Comparison of ENCODE assay signal across 1 cellular context in the genomic region with DNA sequence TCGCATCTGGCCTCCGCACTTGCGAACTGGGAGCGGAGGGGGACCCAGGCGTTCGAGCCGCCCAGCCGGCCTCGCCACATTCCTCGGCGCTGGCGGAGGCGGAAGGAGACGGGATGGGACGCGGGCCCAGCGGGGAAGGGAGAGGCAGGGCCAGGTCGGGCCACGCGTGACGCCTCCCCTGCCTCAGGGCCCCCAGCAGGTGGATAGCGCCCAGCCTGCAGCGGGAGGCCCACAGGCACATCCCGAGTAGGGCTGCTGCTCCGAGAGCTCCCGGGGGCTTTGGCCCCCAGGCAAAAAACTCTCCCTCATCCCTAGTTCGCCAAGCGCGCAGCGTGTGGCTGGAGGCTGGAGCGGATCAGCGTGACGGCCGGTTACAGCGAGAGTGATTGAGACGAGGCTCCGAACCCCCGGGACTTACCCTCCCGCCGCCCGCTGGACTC.
TF ChIP-seq lines count a peak whose summit lies in the region.

No MANE protein-coding gene starts in this region.

TF ChIP-seq in K562, 482 proteins besides CTCF, POLR2A, EP300 and RAD21 (continued from another document):
- TF ChIP-seq, protein P1, sequence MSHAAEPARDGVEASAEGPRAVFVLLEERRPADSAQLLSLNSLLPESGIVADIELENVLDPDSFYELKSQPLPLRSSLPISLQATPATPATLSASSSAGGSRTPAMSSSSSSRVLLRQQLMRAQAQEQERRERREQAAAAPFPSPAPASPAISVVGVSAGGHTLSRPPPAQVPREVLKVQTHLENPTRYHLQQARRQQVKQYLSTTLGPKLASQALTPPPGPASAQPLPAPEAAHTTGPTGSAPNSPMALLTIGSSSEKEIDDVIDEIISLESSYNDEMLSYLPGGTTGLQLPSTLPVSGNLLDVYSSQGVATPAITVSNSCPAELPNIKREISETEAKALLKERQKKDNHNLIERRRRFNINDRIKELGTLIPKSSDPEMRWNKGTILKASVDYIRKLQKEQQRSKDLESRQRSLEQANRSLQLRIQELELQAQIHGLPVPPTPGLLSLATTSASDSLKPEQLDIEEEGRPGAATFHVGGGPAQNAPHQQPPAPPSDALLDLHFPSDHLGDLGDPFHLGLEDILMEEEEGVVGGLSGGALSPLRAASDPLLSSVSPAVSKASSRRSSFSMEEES (CRISPR knock-in tag; IDR thresholded peaks at IDR 0.05): no peak
- TF ChIP-seq U2AF1 (optimal IDR thresholded peaks at IDR 0.05; ENCODE audit: low read depth, low read length): no peak
- no peak for TF ChIP-seq GABPB2 (CRISPR knock-in tag; conservative IDR thresholded peaks at IDR 0.05)
- TF ChIP-seq, protein P2, sequence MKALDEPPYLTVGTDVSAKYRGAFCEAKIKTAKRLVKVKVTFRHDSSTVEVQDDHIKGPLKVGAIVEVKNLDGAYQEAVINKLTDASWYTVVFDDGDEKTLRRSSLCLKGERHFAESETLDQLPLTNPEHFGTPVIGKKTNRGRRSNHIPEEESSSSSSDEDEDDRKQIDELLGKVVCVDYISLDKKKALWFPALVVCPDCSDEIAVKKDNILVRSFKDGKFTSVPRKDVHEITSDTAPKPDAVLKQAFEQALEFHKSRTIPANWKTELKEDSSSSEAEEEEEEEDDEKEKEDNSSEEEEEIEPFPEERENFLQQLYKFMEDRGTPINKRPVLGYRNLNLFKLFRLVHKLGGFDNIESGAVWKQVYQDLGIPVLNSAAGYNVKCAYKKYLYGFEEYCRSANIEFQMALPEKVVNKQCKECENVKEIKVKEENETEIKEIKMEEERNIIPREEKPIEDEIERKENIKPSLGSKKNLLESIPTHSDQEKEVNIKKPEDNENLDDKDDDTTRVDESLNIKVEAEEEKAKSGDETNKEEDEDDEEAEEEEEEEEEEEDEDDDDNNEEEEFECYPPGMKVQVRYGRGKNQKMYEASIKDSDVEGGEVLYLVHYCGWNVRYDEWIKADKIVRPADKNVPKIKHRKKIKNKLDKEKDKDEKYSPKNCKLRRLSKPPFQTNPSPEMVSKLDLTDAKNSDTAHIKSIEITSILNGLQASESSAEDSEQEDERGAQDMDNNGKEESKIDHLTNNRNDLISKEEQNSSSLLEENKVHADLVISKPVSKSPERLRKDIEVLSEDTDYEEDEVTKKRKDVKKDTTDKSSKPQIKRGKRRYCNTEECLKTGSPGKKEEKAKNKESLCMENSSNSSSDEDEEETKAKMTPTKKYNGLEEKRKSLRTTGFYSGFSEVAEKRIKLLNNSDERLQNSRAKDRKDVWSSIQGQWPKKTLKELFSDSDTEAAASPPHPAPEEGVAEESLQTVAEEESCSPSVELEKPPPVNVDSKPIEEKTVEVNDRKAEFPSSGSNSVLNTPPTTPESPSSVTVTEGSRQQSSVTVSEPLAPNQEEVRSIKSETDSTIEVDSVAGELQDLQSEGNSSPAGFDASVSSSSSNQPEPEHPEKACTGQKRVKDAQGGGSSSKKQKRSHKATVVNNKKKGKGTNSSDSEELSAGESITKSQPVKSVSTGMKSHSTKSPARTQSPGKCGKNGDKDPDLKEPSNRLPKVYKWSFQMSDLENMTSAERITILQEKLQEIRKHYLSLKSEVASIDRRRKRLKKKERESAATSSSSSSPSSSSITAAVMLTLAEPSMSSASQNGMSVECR (CRISPR knock-in tag; IDR thresholded peaks at IDR 0.05): peak; percentile 82; the same call in 1 of the 2 replicates
- TF ChIP-seq PTBP1 (IDR thresholded peaks at IDR 0.05; ENCODE audit: low read depth, low read length): 0 out of 2 replicates have a peak, but pooled peaks have one; percentile 12
- TF ChIP-seq ZEB2 (IDR thresholded peaks at IDR 0.05): no peak
- TF ChIP-seq, protein P3, sequence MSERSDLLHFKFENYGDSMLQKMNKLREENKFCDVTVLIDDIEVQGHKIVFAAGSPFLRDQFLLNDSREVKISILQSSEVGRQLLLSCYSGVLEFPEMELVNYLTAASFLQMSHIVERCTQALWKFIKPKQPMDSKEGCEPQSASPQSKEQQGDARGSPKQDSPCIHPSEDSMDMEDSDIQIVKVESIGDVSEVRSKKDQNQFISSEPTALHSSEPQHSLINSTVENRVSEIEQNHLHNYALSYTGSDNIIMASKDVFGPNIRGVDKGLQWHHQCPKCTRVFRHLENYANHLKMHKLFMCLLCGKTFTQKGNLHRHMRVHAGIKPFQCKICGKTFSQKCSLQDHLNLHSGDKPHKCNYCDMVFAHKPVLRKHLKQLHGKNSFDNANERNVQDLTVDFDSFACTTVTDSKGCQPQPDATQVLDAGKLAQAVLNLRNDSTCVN (CRISPR knock-in tag; IDR thresholded peaks at IDR 0.05): no peak
- TF ChIP-seq, protein P4, sequence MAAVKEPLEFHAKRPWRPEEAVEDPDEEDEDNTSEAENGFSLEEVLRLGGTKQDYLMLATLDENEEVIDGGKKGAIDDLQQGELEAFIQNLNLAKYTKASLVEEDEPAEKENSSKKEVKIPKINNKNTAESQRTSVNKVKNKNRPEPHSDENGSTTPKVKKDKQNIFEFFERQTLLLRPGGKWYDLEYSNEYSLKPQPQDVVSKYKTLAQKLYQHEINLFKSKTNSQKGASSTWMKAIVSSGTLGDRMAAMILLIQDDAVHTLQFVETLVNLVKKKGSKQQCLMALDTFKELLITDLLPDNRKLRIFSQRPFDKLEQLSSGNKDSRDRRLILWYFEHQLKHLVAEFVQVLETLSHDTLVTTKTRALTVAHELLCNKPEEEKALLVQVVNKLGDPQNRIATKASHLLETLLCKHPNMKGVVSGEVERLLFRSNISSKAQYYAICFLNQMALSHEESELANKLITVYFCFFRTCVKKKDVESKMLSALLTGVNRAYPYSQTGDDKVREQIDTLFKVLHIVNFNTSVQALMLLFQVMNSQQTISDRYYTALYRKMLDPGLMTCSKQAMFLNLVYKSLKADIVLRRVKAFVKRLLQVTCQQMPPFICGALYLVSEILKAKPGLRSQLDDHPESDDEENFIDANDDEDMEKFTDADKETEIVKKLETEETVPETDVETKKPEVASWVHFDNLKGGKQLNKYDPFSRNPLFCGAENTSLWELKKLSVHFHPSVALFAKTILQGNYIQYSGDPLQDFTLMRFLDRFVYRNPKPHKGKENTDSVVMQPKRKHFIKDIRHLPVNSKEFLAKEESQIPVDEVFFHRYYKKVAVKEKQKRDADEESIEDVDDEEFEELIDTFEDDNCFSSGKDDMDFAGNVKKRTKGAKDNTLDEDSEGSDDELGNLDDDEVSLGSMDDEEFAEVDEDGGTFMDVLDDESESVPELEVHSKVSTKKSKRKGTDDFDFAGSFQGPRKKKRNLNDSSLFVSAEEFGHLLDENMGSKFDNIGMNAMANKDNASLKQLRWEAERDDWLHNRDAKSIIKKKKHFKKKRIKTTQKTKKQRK (IDR thresholded peaks at IDR 0.05; ENCODE audit: borderline replicate concordance, low read depth, low read length): no peak
- TF ChIP-seq ZBTB8A (IDR thresholded peaks at IDR 0.05; ENCODE audit: partially characterized antibody): no peak
- TF ChIP-seq GATAD2A (IDR thresholded peaks at IDR 0.05): peak; percentile 96
- TF ChIP-seq SPI1 (IDR thresholded peaks at IDR 0.05; ENCODE audit: borderline replicate concordance, low read depth, low read length): no peak
- peak; percentile 13 for TF ChIP-seq POLR2G (IDR thresholded peaks at IDR 0.05; ENCODE audit: low read depth, low read length)
- TF ChIP-seq KDM5B (IDR thresholded peaks at IDR 0.05; ENCODE audit: insufficient replicate concordance, low read depth, low read length): peak; percentile 43
- TF ChIP-seq CBFB (CRISPR knock-in tag; IDR thresholded peaks at IDR 0.05): peak; percentile 16; the same call in 1 of the 2 replicates
- TF ChIP-seq, protein P5, sequence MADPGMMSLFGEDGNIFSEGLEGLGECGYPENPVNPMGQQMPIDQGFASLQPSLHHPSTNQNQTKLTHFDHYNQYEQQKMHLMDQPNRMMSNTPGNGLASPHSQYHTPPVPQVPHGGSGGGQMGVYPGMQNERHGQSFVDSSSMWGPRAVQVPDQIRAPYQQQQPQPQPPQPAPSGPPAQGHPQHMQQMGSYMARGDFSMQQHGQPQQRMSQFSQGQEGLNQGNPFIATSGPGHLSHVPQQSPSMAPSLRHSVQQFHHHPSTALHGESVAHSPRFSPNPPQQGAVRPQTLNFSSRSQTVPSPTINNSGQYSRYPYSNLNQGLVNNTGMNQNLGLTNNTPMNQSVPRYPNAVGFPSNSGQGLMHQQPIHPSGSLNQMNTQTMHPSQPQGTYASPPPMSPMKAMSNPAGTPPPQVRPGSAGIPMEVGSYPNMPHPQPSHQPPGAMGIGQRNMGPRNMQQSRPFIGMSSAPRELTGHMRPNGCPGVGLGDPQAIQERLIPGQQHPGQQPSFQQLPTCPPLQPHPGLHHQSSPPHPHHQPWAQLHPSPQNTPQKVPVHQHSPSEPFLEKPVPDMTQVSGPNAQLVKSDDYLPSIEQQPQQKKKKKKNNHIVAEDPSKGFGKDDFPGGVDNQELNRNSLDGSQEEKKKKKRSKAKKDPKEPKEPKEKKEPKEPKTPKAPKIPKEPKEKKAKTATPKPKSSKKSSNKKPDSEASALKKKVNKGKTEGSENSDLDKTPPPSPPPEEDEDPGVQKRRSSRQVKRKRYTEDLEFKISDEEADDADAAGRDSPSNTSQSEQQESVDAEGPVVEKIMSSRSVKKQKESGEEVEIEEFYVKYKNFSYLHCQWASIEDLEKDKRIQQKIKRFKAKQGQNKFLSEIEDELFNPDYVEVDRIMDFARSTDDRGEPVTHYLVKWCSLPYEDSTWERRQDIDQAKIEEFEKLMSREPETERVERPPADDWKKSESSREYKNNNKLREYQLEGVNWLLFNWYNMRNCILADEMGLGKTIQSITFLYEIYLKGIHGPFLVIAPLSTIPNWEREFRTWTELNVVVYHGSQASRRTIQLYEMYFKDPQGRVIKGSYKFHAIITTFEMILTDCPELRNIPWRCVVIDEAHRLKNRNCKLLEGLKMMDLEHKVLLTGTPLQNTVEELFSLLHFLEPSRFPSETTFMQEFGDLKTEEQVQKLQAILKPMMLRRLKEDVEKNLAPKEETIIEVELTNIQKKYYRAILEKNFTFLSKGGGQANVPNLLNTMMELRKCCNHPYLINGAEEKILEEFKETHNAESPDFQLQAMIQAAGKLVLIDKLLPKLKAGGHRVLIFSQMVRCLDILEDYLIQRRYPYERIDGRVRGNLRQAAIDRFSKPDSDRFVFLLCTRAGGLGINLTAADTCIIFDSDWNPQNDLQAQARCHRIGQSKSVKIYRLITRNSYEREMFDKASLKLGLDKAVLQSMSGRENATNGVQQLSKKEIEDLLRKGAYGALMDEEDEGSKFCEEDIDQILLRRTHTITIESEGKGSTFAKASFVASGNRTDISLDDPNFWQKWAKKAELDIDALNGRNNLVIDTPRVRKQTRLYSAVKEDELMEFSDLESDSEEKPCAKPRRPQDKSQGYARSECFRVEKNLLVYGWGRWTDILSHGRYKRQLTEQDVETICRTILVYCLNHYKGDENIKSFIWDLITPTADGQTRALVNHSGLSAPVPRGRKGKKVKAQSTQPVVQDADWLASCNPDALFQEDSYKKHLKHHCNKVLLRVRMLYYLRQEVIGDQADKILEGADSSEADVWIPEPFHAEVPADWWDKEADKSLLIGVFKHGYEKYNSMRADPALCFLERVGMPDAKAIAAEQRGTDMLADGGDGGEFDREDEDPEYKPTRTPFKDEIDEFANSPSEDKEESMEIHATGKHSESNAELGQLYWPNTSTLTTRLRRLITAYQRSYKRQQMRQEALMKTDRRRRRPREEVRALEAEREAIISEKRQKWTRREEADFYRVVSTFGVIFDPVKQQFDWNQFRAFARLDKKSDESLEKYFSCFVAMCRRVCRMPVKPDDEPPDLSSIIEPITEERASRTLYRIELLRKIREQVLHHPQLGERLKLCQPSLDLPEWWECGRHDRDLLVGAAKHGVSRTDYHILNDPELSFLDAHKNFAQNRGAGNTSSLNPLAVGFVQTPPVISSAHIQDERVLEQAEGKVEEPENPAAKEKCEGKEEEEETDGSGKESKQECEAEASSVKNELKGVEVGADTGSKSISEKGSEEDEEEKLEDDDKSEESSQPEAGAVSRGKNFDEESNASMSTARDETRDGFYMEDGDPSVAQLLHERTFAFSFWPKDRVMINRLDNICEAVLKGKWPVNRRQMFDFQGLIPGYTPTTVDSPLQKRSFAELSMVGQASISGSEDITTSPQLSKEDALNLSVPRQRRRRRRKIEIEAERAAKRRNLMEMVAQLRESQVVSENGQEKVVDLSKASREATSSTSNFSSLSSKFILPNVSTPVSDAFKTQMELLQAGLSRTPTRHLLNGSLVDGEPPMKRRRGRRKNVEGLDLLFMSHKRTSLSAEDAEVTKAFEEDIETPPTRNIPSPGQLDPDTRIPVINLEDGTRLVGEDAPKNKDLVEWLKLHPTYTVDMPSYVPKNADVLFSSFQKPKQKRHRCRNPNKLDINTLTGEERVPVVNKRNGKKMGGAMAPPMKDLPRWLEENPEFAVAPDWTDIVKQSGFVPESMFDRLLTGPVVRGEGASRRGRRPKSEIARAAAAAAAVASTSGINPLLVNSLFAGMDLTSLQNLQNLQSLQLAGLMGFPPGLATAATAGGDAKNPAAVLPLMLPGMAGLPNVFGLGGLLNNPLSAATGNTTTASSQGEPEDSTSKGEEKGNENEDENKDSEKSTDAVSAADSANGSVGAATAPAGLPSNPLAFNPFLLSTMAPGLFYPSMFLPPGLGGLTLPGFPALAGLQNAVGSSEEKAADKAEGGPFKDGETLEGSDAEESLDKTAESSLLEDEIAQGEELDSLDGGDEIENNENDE (IDR thresholded peaks at IDR 0.05; ENCODE audit: low read depth, low read length): no peak
- TF ChIP-seq NONO (IDR thresholded peaks at IDR 0.05; ENCODE audit: low read depth in 2 of 2, low read length in 1 of 2): 0 out of 4 replicates have a peak, but pooled peaks of 1 of the 2 experiments have one; percentile 25
- TF ChIP-seq TRIM24 (IDR thresholded peaks at IDR 0.05): no peak
- TF ChIP-seq SAFB (IDR thresholded peaks at IDR 0.05; ENCODE audit: borderline replicate concordance, low read depth, low read length): peak; percentile 70; the same call in 1 of the 2 replicates
TF ChIP-seq in K562: peak in this region for 37.
